Comparison of ENCODE assay signal across 12 cellular contexts in genomic region chr21:34128124-34128523, GRCh38. TPM values are rescaled to one million over a fixed set of nuclear protein-coding genes. Genes with fewer than 3 reads are reported as not detected.
DNase-seq lines count a peak whose midpoint lies in the region; TF ChIP-seq lines count a peak whose summit lies in the region.
"Had no signal": no experiment of that assay in that cellular context is flagged by ENCODE, and none has a peak within 500 bp of the region (broad histone marks: within the 10 kb centered on the region; RNA-seq: fewer than 3 reads in every experiment).

No MANE protein-coding gene starts in this region.

- H3K4me1 Mint-ChIP-seq in CD4-positive, alpha-beta memory T cell = peaks cover 69 to 94% (median 81%) of the 10 kb centered on the region in 4 donors

- no peaks in the 10 kb centered on the region for H3K27me3 Mint-ChIP-seq in CD4-positive, alpha-beta memory T cell

- intact Hi-C loops in CD4-positive, alpha-beta memory T cell (cut with micrococcal nuclease) = loop anchor here (2.0 kb wide), 1 partner anchor 203 kb away; no protein-coding TSS in a partner anchor
- intact Hi-C loops in esophagus muscularis mucosa (cut with DNase I) = loop anchor here (5.0 kb wide), 3 partner anchors 74 to 219 kb away; no protein-coding TSS in a partner anchor

- no peak for TF ChIP-seq POLR2A in esophagus muscularis mucosa (IDR thresholded peaks at IDR 0.05; ENCODE audit: low read depth)

- H3K9me3 Mint-ChIP-seq in CD4-positive, alpha-beta memory T cell = no peaks in the 10 kb centered on the region

- no peak for TF ChIP-seq EP300 in esophagus muscularis mucosa (IDR thresholded peaks at IDR 0.05)

- H3K4me1 ChIP-seq in CD4-positive, alpha-beta memory T cell (ENCODE audit: insufficient read depth, low read length) = peaks cover 45% of the 10 kb centered on the region
- H3K4me1 ChIP-seq in esophagus muscularis mucosa = peaks cover 56 to 81% (median 77%) of the 10 kb centered on the region in 4 donors
- peaks cover 23% of the 10 kb centered on the region for H3K4me1 ChIP-seq in osteoblast (ENCODE audit: insufficient read depth, low read length)

- no peak overlapping the region for H3K27ac ChIP-seq in CD4-positive, alpha-beta memory T cell (ENCODE audit: low read depth, low read length)
- H3K27ac ChIP-seq in esophagus muscularis mucosa (replicated peaks in 1 of 4) = peak overlapping the region; percentile 79 to 85 (median 84)
- H3K27ac ChIP-seq in osteoblast (ENCODE audit: low read depth, low read length) = peak overlapping the region; percentile 76

- H3K36me3 Mint-ChIP-seq in CD4-positive, alpha-beta memory T cell = peaks cover 50 to 67% of the 10 kb centered on the region in 2 donors

- no peak for DNase-seq in CD4-positive, alpha-beta memory T cell
- DNase-seq in LNCaP clone FGC (ENCODE audit: low read depth) = peak; percentile 35
- DNase-seq in esophagus muscularis mucosa (ENCODE audit: extremely low spot score) = no peak
- DNase-seq in osteoblast (ENCODE audit: insufficient read length, low spot score, missing footprints) = no peak
- no peak for DNase-seq in 8988T
- no peak for DNase-seq in HEK293T (ENCODE audit: extremely low spot score)
- DNase-seq in LoVo (ENCODE audit: low spot score) = no peak
- no peak for DNase-seq in AML-193 (lab: John Stamatoyannopoulos, UW)
- DNase-seq: activated CD4-positive, alpha-beta T cell treated with anti-CD3 and anti-CD28 coated beads for 4 hours; HCEC 1CT; NCI-H446 treated with DMSO at 0.1 percent for 48 hours; stimulated activated CD4-positive, alpha-beta T cell treated with anti-CD3 and anti-CD28 coated beads, Interleukin-4, amount 100 ng/mL, for 4 hours had no signal

- no peak overlapping the region for H3K4me3 ChIP-seq in CD4-positive, alpha-beta memory T cell (ENCODE audit: low read length in 2 of 2)
- H3K4me3 ChIP-seq in LNCaP clone FGC (ENCODE audit: low read depth, low read length) (no peak overlapping the region), esophagus muscularis mucosa (no peak overlapping the region), osteoblast (ENCODE audit: insufficient read depth, low read length) (no peak overlapping the region)

- peaks cover 15% of the 10 kb centered on the region for H4K20me1 ChIP-seq in osteoblast (ENCODE audit: insufficient read depth, low read length)

- H3K9me3 ChIP-seq in CD4-positive, alpha-beta memory T cell (ENCODE audit: control insufficient read depth in 1 of 2, low read length in 2 of 2) = no peaks in the 10 kb centered on the region
- H3K9me3 ChIP-seq in esophagus muscularis mucosa = no peaks in the 10 kb centered on the region
- H3K9me3 ChIP-seq in osteoblast (ENCODE audit: low read depth, low read length) = no peaks in the 10 kb centered on the region

- H3K36me3 ChIP-seq in CD4-positive, alpha-beta memory T cell (ENCODE audit: insufficient read depth, low read length) = peaks cover 23% of the 10 kb centered on the region
- H3K36me3 ChIP-seq in esophagus muscularis mucosa (peaks cover 0 to 16% (median 9%) of the 10 kb centered on the region in 4 donors), osteoblast (ENCODE audit: insufficient read depth, low read length) (peaks cover 6% of the 10 kb centered on the region)

- CTCF ChIA-PET in CD4-positive, alpha-beta memory T cell (lab: Charles Lee; ENCODE audit: partially characterized antibody) = interaction anchor here (1.3 to 3.2 kb wide), 4 partner anchors 8 to 36 kb away, joined by 3 to 13 read pairs (median 6); no protein-coding TSS in a partner anchor
- CTCF ChIA-PET in HEK293T (lab: Yijun Ruan, JAX) = no interaction called here

- H2AFZ ChIP-seq in osteoblast (ENCODE audit: low read length) = no peak overlapping the region

- TF ChIP-seq CTCF in LNCaP clone FGC (IDR thresholded peaks at IDR 0.05; ENCODE audit: control insufficient read depth, extremely low read depth, insufficient read depth) (no peak), esophagus muscularis mucosa (IDR thresholded peaks at IDR 0.05) (no peak), osteoblast (IDR thresholded peaks at IDR 0.05; ENCODE audit: extremely low read depth, low read depth, low read length) (no peak)

- H3K4me2 ChIP-seq in osteoblast (ENCODE audit: insufficient read depth, low read length) = no peak overlapping the region

- POLR2A ChIA-PET in CD4-positive, alpha-beta memory T cell (lab: Charles Lee; ENCODE audit: partially characterized antibody) = interaction anchor here (1.5 to 2.0 kb wide), 3 partner anchors 180 to 204 kb away, joined by 3 to 9 read pairs (median 7); no protein-coding TSS in a partner anchor
- POLR2A ChIA-PET in HEK293T (lab: Yijun Ruan, JAX) = no interaction called here

- no peak overlapping the region for H3K4me3 Mint-ChIP-seq in CD4-positive, alpha-beta memory T cell

- H3K27me3 ChIP-seq in CD4-positive, alpha-beta memory T cell (ENCODE audit: insufficient read depth, low read length) = no peaks in the 10 kb centered on the region
- no peaks in the 10 kb centered on the region for H3K27me3 ChIP-seq in esophagus muscularis mucosa
- H3K27me3 ChIP-seq in osteoblast (ENCODE audit: insufficient read depth, low read length) = no peaks in the 10 kb centered on the region

- whole genome bisulfite sequencing in esophagus muscularis mucosa = 85% methylated on average over 6 of the region's 6 CpGs

- peak overlapping the region in 6 of 7 donors; percentile 33 to 86 (median 72) for H3K27ac Mint-ChIP-seq in CD4-positive, alpha-beta memory T cell

- peaks cover 77% of the 10 kb centered on the region for H3K79me2 ChIP-seq in osteoblast (ENCODE audit: insufficient read depth, low read length)

TF ChIP-seq in HEK293T, 16 proteins besides CTCF, POLR2A, EP300 and RAD21:
- no peak for TF ChIP-seq L3MBTL2 (conservative IDR thresholded peaks at IDR 0.05)
- no peak for TF ChIP-seq LEF1 (IDR thresholded peaks at IDR 0.05; ENCODE audit: borderline replicate concordance)
- TF ChIP-seq FOXA1 (IDR thresholded peaks at IDR 0.05) = no peak
- no peak for TF ChIP-seq SUZ12 (IDR thresholded peaks at IDR 0.05)
- no peak for TF ChIP-seq BHLHE40 (IDR thresholded peaks at IDR 0.05; ENCODE audit: borderline replicate concordance)
TF ChIP-seq in HEK293T: peak in this region for 0.

RNA-seq across cellular contexts. Expression of gene MRPS6, which starts 54.7 kb away (rescaled TPM):
- 10 to 100 TPM; 76.9 to 80.1 TPM for total RNA-seq in CD4-positive, alpha-beta memory T cell
- polyA plus RNA-seq in CD4-positive, alpha-beta memory T cell = 100 to 1,000 TPM; 135 to 160 TPM
- total RNA-seq in esophagus muscularis mucosa (10 to 100 TPM; 19.5 to 44.0 (median 40.9) TPM), osteoblast (19.2 and 25.9 TPM in 2 replicates)

RNA-seq across cellular contexts. Expression of gene SLC5A3, which starts 54.7 kb away (rescaled TPM):
- 10 to 100 TPM; 32.8 to 33.4 TPM for total RNA-seq in CD4-positive, alpha-beta memory T cell
- 1 to 10 TPM in 1 of 2 donors, under 1 TPM in 1; 0.68 to 1.4 TPM for polyA plus RNA-seq in CD4-positive, alpha-beta memory T cell
- total RNA-seq in esophagus muscularis mucosa = 10 to 100 TPM in 3 of 4 donors, 1 to 10 TPM in 1; 7.3 to 15.4 (median 13.1) TPM
- total RNA-seq in osteoblast = 38.4 and 44.2 TPM in 2 replicates
